11 cellular contexts compared by ENCODE assay signal in genomic region chr21:32463367-32463766, GRCh38. TPM values are rescaled to one million over a fixed set of nuclear protein-coding genes. Genes with fewer than 3 reads are reported as not detected.
DNase-seq lines count a peak whose midpoint lies in the region; ATAC-seq and TF ChIP-seq lines count a peak whose summit lies in the region.
"Had no signal": no experiment of that assay in that cellular context is flagged by ENCODE, and none has a peak within 500 bp of the region (broad histone marks: within the 10 kb centered on the region; RNA-seq: fewer than 3 reads in every experiment).

No MANE protein-coding gene starts in this region.

- TF ChIP-seq CTCF in SK-N-SH (IDR thresholded peaks at IDR 0.05) (no peak), fibroblast of lung (conservative IDR thresholded peaks at IDR 0.05 in 1 of 2, IDR thresholded peaks at IDR 0.05 in 1 of 2; ENCODE audit: low read depth in 1 of 2, low read length in 2 of 2) (no peak), testis (IDR thresholded peaks at IDR 0.05) (no peak), progenitor cell of endocrine pancreas (IDR thresholded peaks at IDR 0.05; ENCODE audit: unreplicated experiment) (no peak)

- no peak overlapping the region for H3K9ac ChIP-seq in GM23248
- H3K9ac ChIP-seq in SK-N-SH = peak overlapping the region; percentile 67; the same call in 1 of the 2 replicates
- no peak overlapping the region for H3K9ac ChIP-seq in fibroblast of lung (ENCODE audit: insufficient read depth, low read length)

- H3K36me3 Mint-ChIP-seq in progenitor cell of endocrine pancreas (ENCODE audit: insufficient read depth) (peaks cover 2% of the 10 kb centered on the region), T-cell (peaks cover 45% of the 10 kb centered on the region)

- no peak for DNase-seq in GM23248
- no peak for DNase-seq in SK-N-SH
- peak; percentile 22 to 88 for DNase-seq in fibroblast of lung (ENCODE audit: low read depth in 2 of 2)
- DNase-seq in testis = no peak
- no peak for DNase-seq in progenitor cell of endocrine pancreas (ENCODE audit: low spot score, unreplicated experiment)
- DNase-seq in activated CD4-positive, CD25-positive, alpha-beta regulatory T cell treated with anti-CD3 and anti-CD28 coated beads, Interleukin-2, amount 50 U/mL, for 72 hours = no peak
- no peak for DNase-seq in T-cell
- DNase-seq in mesenteric fat pad (ENCODE audit: low spot score) = no peak
- DNase-seq: DMS79 had no signal

- H3K27ac Mint-ChIP-seq in progenitor cell of endocrine pancreas = no peak overlapping the region
- H3K27ac Mint-ChIP-seq in T-cell = no peak overlapping the region

- H3K27me3 Mint-ChIP-seq in progenitor cell of endocrine pancreas (no peaks in the 10 kb centered on the region), T-cell (no peaks in the 10 kb centered on the region)

- H3K27ac ChIP-seq in GM23248 (peak overlapping the region; percentile 68; the same call in 1 of the 2 replicates), SK-N-SH (ENCODE audit: low read depth in 2 of 2, low read length in 1 of 2) (peak overlapping the region; percentile 68 to 98; a peak in 3 of 4 replicates), fibroblast of lung (ENCODE audit: insufficient read depth, low read length) (peak overlapping the region; percentile 83), testis (peak overlapping the region; percentile 31 to 40)

- peaks cover 7% of the 10 kb centered on the region; the same call in 1 of the 2 replicates for H3K4me1 ChIP-seq in GM23248 (ENCODE audit: insufficient read depth)
- peaks cover 0 to 18% of the 10 kb centered on the region in 2 experiments; a peak in 2 of 4 replicates for H3K4me1 ChIP-seq in SK-N-SH (ENCODE audit: control insufficient read depth in 1 of 2, insufficient read depth in 2 of 2, low read depth in 1 of 2, low read length in 1 of 2)
- peaks cover 6% of the 10 kb centered on the region for H3K4me1 ChIP-seq in fibroblast of lung (ENCODE audit: control insufficient read depth, extremely low read depth, insufficient read depth, low read length)
- H3K4me1 ChIP-seq in testis = peaks cover 13% of the 10 kb centered on the region

- 94% methylated on average over 7 of the region's 7 CpGs for WGBS in GM23248 (ENCODE audit: low coverage in 1 of 2, low lambda C conversion rate in 2 of 2, missing lambda C conversion rate in 2 of 2), 2 experiments
- WGBS in SK-N-SH (ENCODE audit: low lambda C conversion rate) = 75% methylated on average over 7 of the region's 7 CpGs
- 63 to 74% methylated on average over 7 of the region's 7 CpGs for WGBS in testis, 2 donors

- no peaks in the 10 kb centered on the region for H3K79me2 ChIP-seq in GM23248 (ENCODE audit: insufficient read depth)
- H3K79me2 ChIP-seq in SK-N-SH (ENCODE audit: insufficient read depth) = peaks cover 18% of the 10 kb centered on the region; the same call in 1 of the 2 replicates
- no peaks in the 10 kb centered on the region for H3K79me2 ChIP-seq in fibroblast of lung (ENCODE audit: control insufficient read depth, insufficient read depth, low read length)

- H3K4me1 Mint-ChIP-seq in progenitor cell of endocrine pancreas (ENCODE audit: low read depth) = no peaks in the 10 kb centered on the region
- peaks cover 0 to 6% (median 0%) of the 10 kb centered on the region in 3 donors for H3K4me1 Mint-ChIP-seq in T-cell

- TF ChIP-seq EP300 in SK-N-SH (IDR thresholded peaks at IDR 0.05; ENCODE audit: borderline replicate concordance in 1 of 2, low read depth in 1 of 2, low read length in 1 of 2) = no peak

- intact Hi-C loops in testis (cut with DNase I; ENCODE audit: low total_unique reads) = no loop called here

- POLR2A ChIA-PET in SK-N-SH (lab: Yijun Ruan, JAX) (no interaction called here), T-cell (lab: Charles Lee) (interaction anchor here in 1 of 2 donors (0.7 kb wide), 1 partner anchor 211 kb away, joined by 5 read pairs; no protein-coding TSS in a partner anchor)

- TF ChIP-seq POLR2A in testis (IDR thresholded peaks at IDR 0.05) = no peak

- H3K9me3 Mint-ChIP-seq in progenitor cell of endocrine pancreas (ENCODE audit: low read depth) (no peaks in the 10 kb centered on the region), T-cell (no peaks in the 10 kb centered on the region)

- no peaks in the 10 kb centered on the region for H4K20me1 ChIP-seq in GM23248 (ENCODE audit: insufficient read depth)
- H4K20me1 ChIP-seq in SK-N-SH (ENCODE audit: insufficient read depth) = no peaks in the 10 kb centered on the region
- no peaks in the 10 kb centered on the region for H4K20me1 ChIP-seq in fibroblast of lung (ENCODE audit: control insufficient read depth, extremely low read depth, insufficient read depth, low read length)

- CTCF ChIA-PET in SK-N-SH (lab: Yijun Ruan, JAX) (no interaction called here), T-cell (lab: Charles Lee) (no interaction called here)

- H3K4me2 ChIP-seq in GM23248 (ENCODE audit: unreplicated experiment) = no peak overlapping the region
- 0 out of 2 replicates have a peak overlapping the region, but pooled peaks have one; percentile 53 for H3K4me2 ChIP-seq in SK-N-SH
- no peak overlapping the region for H3K4me2 ChIP-seq in fibroblast of lung (ENCODE audit: extremely low read depth, insufficient read depth, low read length)

- TF ChIP-seq RAD21 in SK-N-SH (IDR thresholded peaks at IDR 0.05; ENCODE audit: low read length) = no peak

- in situ Hi-C loops in GM23248 (cut with MboI) = no loop called here

- H3K27me3 ChIP-seq in GM23248 (replicated peaks; ENCODE audit: insufficient read depth) = no peaks in the 10 kb centered on the region
- H3K27me3 ChIP-seq in SK-N-SH (ENCODE audit: insufficient read depth) = no peaks in the 10 kb centered on the region
- H3K27me3 ChIP-seq in fibroblast of lung (ENCODE audit: control insufficient read depth, insufficient read depth, low read length) = no peaks in the 10 kb centered on the region
- no peaks in the 10 kb centered on the region for H3K27me3 ChIP-seq in testis

- H3K36me3 ChIP-seq in GM23248 (ENCODE audit: low read depth) (no peaks in the 10 kb centered on the region), SK-N-SH (replicated peaks in 1 of 2; ENCODE audit: control insufficient read depth in 1 of 2, insufficient read depth in 2 of 2, low read length in 1 of 2) (peaks cover 0 to 13% of the 10 kb centered on the region in 2 experiments), fibroblast of lung (ENCODE audit: control insufficient read depth, insufficient read depth, low read length) (no peaks in the 10 kb centered on the region), testis (ENCODE audit: low read depth, missing control alignments) (no peaks in the 10 kb centered on the region)

- H2AFZ ChIP-seq in GM23248 (no peak overlapping the region), SK-N-SH (ENCODE audit: low read depth) (no peak overlapping the region), fibroblast of lung (ENCODE audit: low read length) (no peak overlapping the region)

- no peaks in the 10 kb centered on the region for H3K9me3 ChIP-seq in GM23248 (ENCODE audit: low read depth)
- no peaks in the 10 kb centered on the region for H3K9me3 ChIP-seq in SK-N-SH
- no peaks in the 10 kb centered on the region for H3K9me3 ChIP-seq in fibroblast of lung (ENCODE audit: control insufficient read depth, insufficient read depth, low read depth, low read length)
- no peaks in the 10 kb centered on the region for H3K9me3 ChIP-seq in testis

- H3F3A ChIP-seq in GM23248 (ENCODE audit: insufficient read depth) = no peaks in the 10 kb centered on the region
- H3F3A ChIP-seq in SK-N-SH (replicated peaks; ENCODE audit: insufficient read depth) = peaks cover 26% of the 10 kb centered on the region

- ATAC-seq in T-cell (replicated peaks in 1 of 4) = no peak

- H3K9me2 ChIP-seq in GM23248 (ENCODE audit: insufficient read depth) (no peaks in the 10 kb centered on the region), SK-N-SH (no peaks in the 10 kb centered on the region)

- H3K4me3 ChIP-seq in GM23248 = no peak overlapping the region
- no peak overlapping the region for H3K4me3 ChIP-seq in SK-N-SH (ENCODE audit: low read depth in 2 of 2, low read length in 1 of 2)
- H3K4me3 ChIP-seq in fibroblast of lung (replicated peaks in 1 of 4; ENCODE audit: control extremely low read depth in 1 of 4, insufficient read depth in 1 of 4, low read depth in 3 of 4, low read length in 4 of 4) = no peak overlapping the region
- H3K4me3 ChIP-seq in testis = no peak overlapping the region

- H3K4me3 Mint-ChIP-seq in progenitor cell of endocrine pancreas (ENCODE audit: low read depth) = no peak overlapping the region
- no peak overlapping the region for H3K4me3 Mint-ChIP-seq in T-cell
- H3K4me3 Mint-ChIP-seq: mesothelial cell of epicardium had no signal

TF ChIP-seq in SK-N-SH, 30 proteins besides CTCF, POLR2A, EP300 and RAD21 (continues in another document):
- TF ChIP-seq, protein P1, sequence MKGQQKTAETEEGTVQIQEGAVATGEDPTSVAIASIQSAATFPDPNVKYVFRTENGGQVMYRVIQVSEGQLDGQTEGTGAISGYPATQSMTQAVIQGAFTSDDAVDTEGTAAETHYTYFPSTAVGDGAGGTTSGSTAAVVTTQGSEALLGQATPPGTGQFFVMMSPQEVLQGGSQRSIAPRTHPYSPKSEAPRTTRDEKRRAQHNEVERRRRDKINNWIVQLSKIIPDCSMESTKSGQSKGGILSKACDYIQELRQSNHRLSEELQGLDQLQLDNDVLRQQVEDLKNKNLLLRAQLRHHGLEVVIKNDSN (IDR thresholded peaks at IDR 0.05; ENCODE audit: borderline replicate concordance, low read depth) = no peak
- no peak for TF ChIP-seq IRF3 (IDR thresholded peaks at IDR 0.05; ENCODE audit: low read depth, low read length)
- no peak for TF ChIP-seq FOXM1 (IDR thresholded peaks at IDR 0.05; ENCODE audit: low read depth)

RNA-seq across cellular contexts. Expression of gene EVA1C, which starts 50.9 kb away (rescaled TPM):
- 0.89 and 2.2 TPM in 2 replicates for total RNA-seq in GM23248 (2014; rRNA removed; shearing (Covaris generic))
- polyA plus RNA-seq in GM23248 (2016; fragmentation: Nextera tagmentation; extraction: Ambion mirVana) (1.3 and 1.9 TPM in 2 replicates), SK-N-SH (2012; rRNA removed) (9.5 and 10.1 TPM in 2 replicates), fibroblast of lung (2.4 and 5.7 TPM in 2 replicates), testis (ENCODE audit: insufficient read depth, low read depth, low replicate concordance) (47.0 TPM)
- polyA plus RNA-seq in SK-N-SH (2012; cell fraction: cytosol; rRNA removed) = 9.0 and 9.9 TPM in 2 replicates
- polyA plus RNA-seq in SK-N-SH (2012; cell fraction: nucleus; rRNA removed) = 11.5 and 12.6 TPM in 2 replicates
- total RNA-seq in fibroblast of lung (4.4 and 4.6 TPM in 2 replicates), testis (10 to 100 TPM; 28.4 to 44.2 TPM), progenitor cell of endocrine pancreas (not detected in 2 replicates), T-cell (10 to 100 TPM in 4 of 5 donors, 1 to 10 TPM in 1; 9.7 to 22.1 (median 18.0) TPM), mesenteric fat pad (50.3 TPM)
- polyA plus RNA-seq in fibroblast of lung (2012) = 2.2 and 6.4 TPM in 2 replicates
- 5.3 and 5.4 TPM in 2 replicates for polyA minus RNA-seq in fibroblast of lung (ENCODE audit: low replicate concordance)
- total RNA-seq: OCI-LY7 had no signal

Comparison
In these comparisons a context has a peak if more than half of its experiments do, and no peak if none do; other contexts are left out.
1. DNase-seq: peak in fibroblast of lung (2 of 2); none in GM23248 (single experiment), SK-N-SH (single experiment), testis (single experiment), progenitor cell of endocrine pancreas (single experiment), activated CD4-positive, CD25-positive, alpha-beta regulatory T cell treated with anti-CD3 and anti-CD28 coated beads, Interleukin-2, amount 50 U/mL, for 72 hours (single experiment), T-cell (0 of 34) and mesenteric fat pad (single experiment).
2. Peak in every context shown above with its lines, with median percentiles within 50 percentile points of each other: H3K27ac ChIP-seq.